ENCODE assay signal across 9 cellular contexts in the genomic region with DNA sequence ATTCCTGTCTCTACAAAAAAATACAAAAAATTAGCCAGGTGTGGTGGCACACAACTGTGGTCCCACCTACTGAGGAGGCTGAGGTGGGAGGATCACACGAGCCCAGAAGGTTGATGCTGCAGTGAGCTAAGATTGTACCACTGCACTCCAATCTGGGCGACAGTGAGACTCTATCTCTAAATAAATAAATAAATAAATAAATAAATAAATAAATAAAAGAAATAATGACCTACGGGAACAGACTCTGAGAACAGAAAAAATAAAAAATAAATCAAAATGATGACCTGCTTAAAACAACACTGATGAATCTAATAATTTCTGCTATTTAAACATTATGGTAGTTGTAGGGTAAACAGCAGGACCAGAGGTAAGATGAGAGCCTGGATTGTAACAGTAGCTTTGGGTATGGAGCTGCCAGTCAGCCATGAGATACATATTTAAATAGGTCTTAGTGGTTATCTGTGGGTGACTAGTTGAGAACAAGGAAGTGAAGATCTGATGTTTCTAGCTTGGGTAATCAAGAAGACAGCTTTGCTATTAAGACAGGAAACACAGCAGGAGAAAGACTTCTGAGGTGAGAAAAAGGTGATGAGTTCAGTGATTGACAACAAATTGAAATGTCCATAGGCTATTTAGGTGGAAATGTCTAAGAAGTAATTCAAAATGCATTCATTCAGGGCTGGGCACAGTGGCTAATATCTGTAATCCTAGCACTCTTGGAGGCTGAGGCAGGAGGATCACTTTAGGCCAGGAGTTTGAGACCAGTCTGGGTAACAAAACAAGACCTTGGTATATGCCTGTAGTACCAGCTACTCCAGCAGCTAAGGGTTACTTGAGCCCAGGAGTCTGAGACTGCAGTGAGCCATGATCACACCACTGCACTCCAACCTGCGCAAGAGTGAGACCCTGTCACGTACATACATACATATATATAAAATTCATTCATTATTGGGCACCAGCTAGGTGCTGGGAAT. TPM values are rescaled to one million over a fixed set of nuclear protein-coding genes. Genes with fewer than 3 reads are reported as not detected.
DNase-seq lines count a peak whose midpoint lies in the region; ATAC-seq, FAIRE-seq and TF ChIP-seq lines count a peak whose summit lies in the region.
"Had no signal": no experiment of that assay in that cellular context is flagged by ENCODE, and none has a peak within 500 bp of the region (broad histone marks: within the 10 kb centered on the region; RNA-seq: fewer than 3 reads in every experiment).

No MANE protein-coding gene starts in this region.

- H3K27ac ChIP-seq in ascending aorta, result no peak overlapping the region

- peaks cover 10 to 17% of the 10 kb centered on the region in 2 donors for H3K36me3 ChIP-seq in ascending aorta

- ATAC-seq in GM21619 (IDR thresholded peaks at IDR 0.05; ENCODE audit: unreplicated experiment) (peak; percentile 92), HG03575 (IDR thresholded peaks at IDR 0.05; ENCODE audit: extremely low read depth, insufficient number of reproducible peaks, low FRiP score, unreplicated experiment) (peak; percentile 85), esophagus mucosa (peak; percentile 73)

- peak; percentile 94 for FAIRE-seq in GM18507 (lab: Jason Lieb, UNC)
- no peak for FAIRE-seq in frontal cortex (lab: Jason Lieb, UNC)

- DNase-seq in GM18507 (ENCODE audit: extremely low spot score, insufficient read length, low read depth) (peak; percentile 54), ascending aorta (ENCODE audit: low spot score in 2 of 2) (no peak), NCI-H2081 treated with DMSO at 0.1 percent for 48 hours (lab: John Stamatoyannopoulos, UW) (no peak), frontal cortex (ENCODE audit: low spot score in 2 of 2) (no peak)
- no peak for DNase-seq in activated CD4-positive, CD25-positive, alpha-beta regulatory T cell treated with anti-CD3 and anti-CD28 coated beads, Interleukin-2, amount 50 U/mL, for 72 hours
- DNase-seq: activated CD8-positive, alpha-beta memory T cell treated with anti-CD3 and anti-CD28 coated beads, Interleukin-2, amount 50 U/mL, for 48 hours had no signal

- TF ChIP-seq CTCF in ascending aorta (IDR thresholded peaks at IDR 0.05), result no peak

- no peaks in the 10 kb centered on the region for H3K9me3 ChIP-seq in ascending aorta

- no peak overlapping the region for H3K4me3 ChIP-seq in ascending aorta

- no peaks in the 10 kb centered on the region for H3K27me3 ChIP-seq in ascending aorta

- peaks cover 0 to 6% of the 10 kb centered on the region in 2 donors for H3K4me1 ChIP-seq in ascending aorta

- intact Hi-C loops in ascending aorta (cut with DNase I), result no loop called here

RNA-seq across cellular contexts. Expression of a gene that starts 11.0 kb away (rescaled TPM):
- total RNA-seq in esophagus mucosa, result 111 TPM
- 47.8 TPM for total RNA-seq in ascending aorta
- 124 TPM for total RNA-seq in frontal cortex
